Comparison of ENCODE assay signal across 15 cellular contexts in the genomic region with DNA sequence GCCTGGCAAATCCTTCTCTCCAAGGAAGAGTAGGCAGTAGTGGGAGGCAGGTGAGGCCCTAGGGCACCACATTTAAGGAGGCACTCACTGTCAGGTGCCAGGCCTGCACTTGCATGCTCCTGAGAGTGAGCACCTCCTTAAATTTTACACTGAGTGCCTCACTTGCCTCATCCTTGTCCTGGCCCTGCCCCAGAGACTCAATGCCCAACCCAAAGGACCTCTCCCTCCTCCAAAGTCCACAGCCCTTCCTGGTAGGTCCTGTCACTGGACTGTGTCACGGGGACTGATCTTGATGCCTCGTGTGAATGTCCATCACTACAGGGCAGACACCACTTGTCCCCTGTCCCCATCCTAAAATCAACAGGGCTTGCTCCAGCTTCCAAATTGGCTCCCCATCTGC.
DNase-seq lines count a peak whose midpoint lies in the region; ATAC-seq and TF ChIP-seq lines count a peak whose summit lies in the region.
"Had no signal": no experiment of that assay in that cellular context is flagged by ENCODE, and none has a peak within 500 bp of the region (broad histone marks: within the 10 kb centered on the region; RNA-seq: fewer than 3 reads in every experiment).

No MANE protein-coding gene starts in this region.

- no peaks in the 10 kb centered on the region for H3K36me3 Mint-ChIP-seq in glutamatergic neuron (ENCODE audit: unreplicated experiment)
- H3K36me3 Mint-ChIP-seq: CD14-positive monocyte; CD8-positive, alpha-beta T cell had no signal

- no peak for ATAC-seq in GM19328 (IDR thresholded peaks at IDR 0.05; ENCODE audit: unreplicated experiment)
- ATAC-seq: A549; CD8-positive, alpha-beta T cell had no signal

- no peaks in the 10 kb centered on the region for H3K36me3 ChIP-seq in adrenal gland (replicated peaks in 1 of 2)

- H3K4me1 ChIP-seq in adrenal gland (replicated peaks in 1 of 2) = peaks cover 25 to 27% of the 10 kb centered on the region in 2 donors
- H3K4me1 ChIP-seq: A549 had no signal

- H3K27ac ChIP-seq in adrenal gland = peak overlapping the region in 3 of 5 donors; percentile 52 to 74 (median 66)
- H3K27ac ChIP-seq: A549, GM23248 had no signal

- intact Hi-C loops in adrenal gland (cut with DNase I) (no loop called here), posterior vena cava (cut with DNase I) (no loop called here)

- no peak for TF ChIP-seq POLR2A in adrenal gland (IDR thresholded peaks at IDR 0.05)

- peaks cover 2% of the 10 kb centered on the region for H3K27me3 Mint-ChIP-seq in glutamatergic neuron (ENCODE audit: unreplicated experiment)

- no peaks in the 10 kb centered on the region for H3K9me3 ChIP-seq in adrenal gland (replicated peaks in 1 of 3)
- H3K9me3 ChIP-seq: A549 had no signal

- 91 to 100% (median 94%) methylated on average over 2 of the region's 2 CpGs for WGBS in adrenal gland, 4 donors

- H3K4me1 Mint-ChIP-seq in glutamatergic neuron (ENCODE audit: low read depth, unreplicated experiment) = peaks cover 11% of the 10 kb centered on the region
- H3K4me1 Mint-ChIP-seq: CD14-positive monocyte had no signal

- TF ChIP-seq CTCF in adrenal gland (IDR thresholded peaks at IDR 0.05) (no peak), glutamatergic neuron (IDR thresholded peaks at IDR 0.05; ENCODE audit: partially characterized antibody, unreplicated experiment) (no peak)

- H3K4me3 Mint-ChIP-seq in glutamatergic neuron (ENCODE audit: unreplicated experiment) = no peak overlapping the region
- H3K4me3 Mint-ChIP-seq: CD14-positive monocyte; CD8-positive, alpha-beta T cell; IgD-negative memory B cell had no signal

- H3K27ac Mint-ChIP-seq in glutamatergic neuron (ENCODE audit: unreplicated experiment) = peak overlapping the region; percentile 48
- H3K27ac Mint-ChIP-seq: CD8-positive, alpha-beta T cell had no signal

- DNase-seq in adrenal gland (no peak), glutamatergic neuron (no peak), posterior vena cava (ENCODE audit: low spot score) (peak; percentile 41), AML-193 (lab: John Stamatoyannopoulos, UW) (no peak), GF-D8 (lab: John Stamatoyannopoulos, UW) (no peak)
- DNase-seq: CD8-positive, alpha-beta T cell; COR-L47; DMS153; DMS79 treated with DMSO at 0.1 percent for 48 hours; EL; GM23248 had no signal

- no peak overlapping the region for H3K4me3 ChIP-seq in adrenal gland
- H3K4me3 ChIP-seq: A549, GM23248 had no signal

- H3K9me3 Mint-ChIP-seq in glutamatergic neuron (ENCODE audit: unreplicated experiment) = peaks cover 3% of the 10 kb centered on the region
- H3K9me3 Mint-ChIP-seq: CD8-positive, alpha-beta T cell had no signal

- no peaks in the 10 kb centered on the region for H3K27me3 ChIP-seq in adrenal gland
